9 cellular contexts compared by ENCODE assay signal in the genomic region with DNA sequence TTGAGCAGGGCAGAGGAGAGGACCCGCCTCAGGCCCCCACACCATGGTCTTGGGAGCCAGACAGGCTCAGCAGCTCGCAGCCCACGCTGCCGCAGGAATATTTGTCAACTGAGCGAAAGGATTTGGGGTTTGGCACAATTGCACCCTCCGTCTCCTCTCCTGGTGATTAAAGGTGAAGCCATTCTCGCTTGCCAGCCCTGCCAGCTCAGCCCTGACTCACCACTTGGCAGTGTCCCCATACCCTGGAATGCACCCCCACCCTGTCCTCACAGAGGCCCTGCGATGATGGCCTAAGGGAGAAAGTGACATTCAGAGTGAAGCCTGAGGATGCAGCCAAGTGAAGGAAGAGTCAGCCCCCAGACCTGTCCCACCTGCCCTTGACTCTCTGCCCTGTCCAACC. TPM values are rescaled to one million over a fixed set of nuclear protein-coding genes. Genes with fewer than 3 reads are reported as not detected.
DNase-seq lines count a peak whose midpoint lies in the region; ATAC-seq and TF ChIP-seq lines count a peak whose summit lies in the region.
"Had no signal": no experiment of that assay in that cellular context is flagged by ENCODE, and none has a peak within 500 bp of the region (broad histone marks: within the 10 kb centered on the region; RNA-seq: fewer than 3 reads in every experiment).

No MANE protein-coding gene starts in this region.

- no peak overlapping the region for H3K4me2 ChIP-seq in hepatocyte

- 35 to 40% methylated on average over 1 to 6 of the region's 8 CpGs for WGBS in gastroesophageal sphincter (ENCODE audit: low coverage in 1 of 2), 2 donors
- WGBS in hepatocyte (ENCODE audit: low lambda C conversion rate, missing lambda C conversion rate), result 88% methylated on average over 8 of the region's 8 CpGs

- H3K36me3 ChIP-seq in gastroesophageal sphincter (no peaks in the 10 kb centered on the region), brain microvascular endothelial cell (replicated peaks) (no peaks in the 10 kb centered on the region), hepatocyte (replicated peaks; ENCODE audit: insufficient read depth, low read depth) (no peaks in the 10 kb centered on the region)

- no peak for TF ChIP-seq POLR2A in gastroesophageal sphincter (IDR thresholded peaks at IDR 0.05)

- H3K79me2 ChIP-seq in hepatocyte, result no peaks in the 10 kb centered on the region

- H3K27ac ChIP-seq in gastroesophageal sphincter, result peak overlapping the region in 3 of 4 donors; percentile 69 to 81 (median 70)
- H3K27ac ChIP-seq in brain microvascular endothelial cell, result no peak overlapping the region
- no peak overlapping the region for H3K27ac ChIP-seq in hepatocyte

- no peaks in the 10 kb centered on the region for H4K20me1 ChIP-seq in hepatocyte (ENCODE audit: insufficient read depth, poor library complexity, severe bottlenecking)

- DNase-seq in GM03348 (ENCODE audit: low spot score), result peak; percentile 87
- DNase-seq in renal cortical epithelial cell (ENCODE audit: low read depth), result peak; percentile 88
- DNase-seq in brain microvascular endothelial cell, result no peak
- DNase-seq in hepatocyte (ENCODE audit: low spot score), result no peak
- DNase-seq: activated CD8-positive, alpha-beta T cell treated with anti-CD3 and anti-CD28 coated beads, Interleukin-2, amount 10 ng/mL, durations not matched to agents 7 days and 5 days had no signal

- H3K4me3 ChIP-seq in gastroesophageal sphincter (no peak overlapping the region), brain microvascular endothelial cell (ENCODE audit: low read depth, low read length) (no peak overlapping the region), hepatocyte (no peak overlapping the region)

- in situ Hi-C loops in brain microvascular endothelial cell (cut with HindIII; ENCODE audit: low pct_ligation_motif_present, low sequenced_read_pairs), result no loop called here

- no peak overlapping the region for H2AFZ ChIP-seq in hepatocyte

- no peak for TF ChIP-seq EP300 in gastroesophageal sphincter (IDR thresholded peaks at IDR 0.05)

- no peaks in the 10 kb centered on the region for H3K9me2 ChIP-seq in hepatocyte (replicated peaks; ENCODE audit: insufficient read depth)

- TF ChIP-seq CTCF in gastroesophageal sphincter (IDR thresholded peaks at IDR 0.05) (no peak), brain microvascular endothelial cell (IDR thresholded peaks at IDR 0.05; ENCODE audit: low read depth, low read length, missing control alignments) (no peak), hepatocyte (IDR thresholded peaks at IDR 0.05; ENCODE audit: poor library complexity) (no peak)

- no peaks in the 10 kb centered on the region for H3K27me3 ChIP-seq in gastroesophageal sphincter
- H3K27me3 ChIP-seq in brain microvascular endothelial cell (replicated peaks), result no peaks in the 10 kb centered on the region
- no peaks in the 10 kb centered on the region for H3K27me3 ChIP-seq in hepatocyte

- peaks cover 0 to 48% (median 18%) of the 10 kb centered on the region in 3 donors for H3K4me1 ChIP-seq in gastroesophageal sphincter
- H3K4me1 ChIP-seq in hepatocyte (ENCODE audit: insufficient read depth), result peaks cover 14% of the 10 kb centered on the region

- H3K9me3 ChIP-seq in gastroesophageal sphincter (no peaks in the 10 kb centered on the region), hepatocyte (ENCODE audit: low read depth) (no peaks in the 10 kb centered on the region)

- ATAC-seq in SK-N-SH treated with all-trans-retinoic acid at 6 μM for 48 hours, result peak; percentile 53
- no peak for ATAC-seq in gastroesophageal sphincter
- no peak for ATAC-seq in GM18907 (IDR thresholded peaks at IDR 0.05; ENCODE audit: unreplicated experiment)
- ATAC-seq in GM18520 (IDR thresholded peaks at IDR 0.05; ENCODE audit: unreplicated experiment), result no peak
- ATAC-seq: activated CD8-positive, alpha-beta T cell treated with anti-CD3 and anti-CD28 coated beads, Interleukin-2, amount 10 ng/mL, durations not matched to agents 7 days and 5 days had no signal

TF ChIP-seq in SK-N-SH treated with all-trans-retinoic acid at 6 μM for 48 hours, 23 proteins besides CTCF, POLR2A, EP300 and RAD21:
- no peak for TF ChIP-seq ZNF565 (CRISPR knock-in tag; conservative IDR thresholded peaks at IDR 0.05; ENCODE audit: low read depth)
- no peak for TF ChIP-seq ZNF70 (CRISPR knock-in tag; IDR thresholded peaks at IDR 0.05)
- TF ChIP-seq, protein P1, sequence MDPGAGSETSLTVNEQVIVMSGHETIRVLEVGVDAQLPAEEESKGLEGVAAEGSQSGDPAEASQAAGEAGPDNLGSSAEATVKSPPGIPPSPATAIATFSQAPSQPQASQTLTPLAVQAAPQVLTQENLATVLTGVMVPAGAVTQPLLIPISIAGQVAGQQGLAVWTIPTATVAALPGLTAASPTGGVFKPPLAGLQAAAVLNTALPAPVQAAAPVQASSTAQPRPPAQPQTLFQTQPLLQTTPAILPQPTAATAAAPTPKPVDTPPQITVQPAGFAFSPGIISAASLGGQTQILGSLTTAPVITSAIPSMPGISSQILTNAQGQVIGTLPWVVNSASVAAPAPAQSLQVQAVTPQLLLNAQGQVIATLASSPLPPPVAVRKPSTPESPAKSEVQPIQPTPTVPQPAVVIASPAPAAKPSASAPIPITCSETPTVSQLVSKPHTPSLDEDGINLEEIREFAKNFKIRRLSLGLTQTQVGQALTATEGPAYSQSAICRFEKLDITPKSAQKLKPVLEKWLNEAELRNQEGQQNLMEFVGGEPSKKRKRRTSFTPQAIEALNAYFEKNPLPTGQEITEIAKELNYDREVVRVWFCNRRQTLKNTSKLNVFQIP (CRISPR knock-in tag; IDR thresholded peaks at IDR 0.05; ENCODE audit: borderline replicate concordance, low read depth), result no peak
- no peak for TF ChIP-seq TCF4 (CRISPR knock-in tag; IDR thresholded peaks at IDR 0.05; ENCODE audit: borderline replicate concordance)
- TF ChIP-seq OSR1 (CRISPR knock-in tag; IDR thresholded peaks at IDR 0.05), result no peak
- no peak for TF ChIP-seq ZFP30 (CRISPR knock-in tag; IDR thresholded peaks at IDR 0.05)
- TF ChIP-seq SNAI2 (CRISPR knock-in tag; IDR thresholded peaks at IDR 0.05), result no peak
- TF ChIP-seq CSDC2 (CRISPR knock-in tag; IDR thresholded peaks at IDR 0.05), result no peak

RNA-seq across cellular contexts. Expression of a gene that starts 18.8 kb away (rescaled TPM):
- total RNA-seq in gastroesophageal sphincter (10 to 100 TPM; 28.6 to 56.7 (median 47.0) TPM), renal cortical epithelial cell (44.3 and 58.4 TPM in 2 replicates), hepatocyte (63.1 and 69.6 TPM in 2 replicates)
- 80.1 and 106 TPM in 2 replicates for polyA plus RNA-seq in hepatocyte

RNA-seq across cellular contexts. Expression of a gene that starts 23.7 kb away (rescaled TPM):
- total RNA-seq in gastroesophageal sphincter, result 1 to 10 TPM in 1 of 4 donors, under 1 TPM in 3; 0.13 to 1.2 (median 0.30) TPM
- 1.1 and 1.2 TPM in 2 replicates for total RNA-seq in renal cortical epithelial cell
- total RNA-seq in hepatocyte, result 2.1 and 3.7 TPM in 2 replicates
- polyA plus RNA-seq in hepatocyte, result 1.3 and 2.1 TPM in 2 replicates

RNA-seq across cellular contexts. Expression of a gene that starts 32.6 kb away (rescaled TPM):
- total RNA-seq in gastroesophageal sphincter, result under 1 TPM in 3 of 4 donors, not detected in 1; 0.16 to 0.42 (median 0.27) TPM
- total RNA-seq in renal cortical epithelial cell, result 0.35 and 1.3 TPM in 2 replicates
- 0.12 and 0.70 TPM in 2 replicates for total RNA-seq in hepatocyte
- 0.32 and 1.1 TPM in 2 replicates for polyA plus RNA-seq in hepatocyte

RNA-seq across cellular contexts. Expression of a gene that starts 42.2 kb away (rescaled TPM):
- total RNA-seq in gastroesophageal sphincter (10 to 100 TPM; 28.9 to 33.1 (median 32.7) TPM), renal cortical epithelial cell (41.7 and 50.3 TPM in 2 replicates), hepatocyte (25.2 and 25.9 TPM in 2 replicates)
- polyA plus RNA-seq in hepatocyte, result 33.1 and 36.6 TPM in 2 replicates

Comparison
In these comparisons a context has a peak if more than half of its experiments do, and no peak if none do; other contexts are left out.
1. DNase-seq: peak in GM03348 (single experiment) and renal cortical epithelial cell (single experiment); none in brain microvascular endothelial cell (single experiment) and hepatocyte (single experiment).
2. H3K27ac ChIP-seq: peak in gastroesophageal sphincter (3 of 4); none in brain microvascular endothelial cell (single experiment) and hepatocyte (single experiment).